Comparison of ENCODE assay signal across 1 cellular context in genomic region chr12:53127169-53127568, GRCh38.
TF ChIP-seq lines count a peak whose summit lies in the region.

No MANE protein-coding gene starts in this region.

TF ChIP-seq in HepG2, 621 proteins besides CTCF, POLR2A, EP300 and RAD21:
- TF ChIP-seq ZMYM2 (CRISPR knock-in tag; IDR thresholded peaks at IDR 0.05) (no peak), ZBTB42 (CRISPR knock-in tag; IDR thresholded peaks at IDR 0.05) (no peak), MAFF (IDR thresholded peaks at IDR 0.05; ENCODE audit: low read depth, low read length) (peak; percentile 85), ZNF574 (CRISPR knock-in tag; IDR thresholded peaks at IDR 0.05) (no peak), ZNF382 (CRISPR knock-in tag; IDR thresholded peaks at IDR 0.05; ENCODE audit: borderline replicate concordance) (no peak), ZNF256 (CRISPR knock-in tag; conservative IDR thresholded peaks at IDR 0.05) (no peak), REPIN1 (CRISPR knock-in tag; IDR thresholded peaks at IDR 0.05; ENCODE audit: borderline replicate concordance, low read depth) (no peak), GMEB1 (CRISPR knock-in tag; IDR thresholded peaks at IDR 0.05; ENCODE audit: borderline replicate concordance) (no peak), YEATS2 (CRISPR knock-in tag; IDR thresholded peaks at IDR 0.05; ENCODE audit: borderline replicate concordance) (no peak), MAFK (conservative IDR thresholded peaks at IDR 0.05 in 1 of 2, IDR thresholded peaks at IDR 0.05 in 1 of 2; ENCODE audit: low read length in 2 of 2) (peak; percentile 88 to 90), ZNF180 (CRISPR knock-in tag; IDR thresholded peaks at IDR 0.05; ENCODE audit: borderline replicate concordance, low read depth) (no peak), ELF1 (CRISPR knock-in tag; IDR thresholded peaks at IDR 0.05) (no peak), ZBTB4 (CRISPR knock-in tag; IDR thresholded peaks at IDR 0.05; ENCODE audit: borderline replicate concordance) (no peak)
